In genomic region chr5:135172718-135173117, GRCh38 we compare ENCODE assay signal across 24 cellular contexts.
DNase-seq lines count a peak whose midpoint lies in the region; ATAC-seq, FAIRE-seq and TF ChIP-seq lines count a peak whose summit lies in the region.
"Had no signal": no experiment of that assay in that cellular context is flagged by ENCODE, and none has a peak within 500 bp of the region (broad histone marks: within the 10 kb centered on the region; RNA-seq: fewer than 3 reads in every experiment).

No MANE protein-coding gene starts in this region.

- H3K27ac ChIP-seq in A549 (no peak overlapping the region), WERI-Rb-1 (peak overlapping the region; percentile 89), esophagus squamous epithelium (peak overlapping the region in 3 of 4 donors; percentile 73 to 78 (median 74))
- H3K27ac ChIP-seq: 22Rv1, BLaER1 had no signal

- peak; percentile 16; the same call in 1 of the 2 replicates for TF ChIP-seq POLR2A in A549 (IDR thresholded peaks at IDR 0.05; ENCODE audit: low read length)
- TF ChIP-seq POLR2A in esophagus squamous epithelium (IDR thresholded peaks at IDR 0.05): no peak

- intact Hi-C loops in esophagus squamous epithelium (cut with DNase I): no loop called here

- H3K27me3 ChIP-seq in WERI-Rb-1 (ENCODE audit: insufficient read depth, low read depth, severe bottlenecking): no peaks in the 10 kb centered on the region
- H3K27me3 ChIP-seq in esophagus squamous epithelium: no peaks in the 10 kb centered on the region
- H3K27me3 ChIP-seq: BLaER1 had no signal

- 25% methylated on average over 2 of the region's 2 CpGs for WGBS in A549 (ENCODE audit: missing lambda C conversion rate)
- WGBS in esophagus squamous epithelium, 2 donors: 52 to 80% methylated on average over 1 to 2 of the region's 2 CpGs

- no peak overlapping the region for H3K4me2 ChIP-seq in A549
- H3K4me2 ChIP-seq: BLaER1 had no signal

- POLR2A ChIA-PET in A549 (lab: Yijun Ruan, JAX): no interaction called here

- DNase-seq in activated CD8-positive, alpha-beta memory T cell treated with anti-CD3 and anti-CD28 coated beads for 24 hours: peak; percentile 41
- no peak for DNase-seq in activated CD8-positive, alpha-beta memory T cell treated with anti-CD3 and anti-CD28 coated beads, Interleukin-2, amount 50 U/mL, for 4 hours
- no peak for DNase-seq in A549 (ENCODE audit: low read depth in 1 of 2, low spot score in 1 of 2)
- DNase-seq in WERI-Rb-1: no peak
- DNase-seq in esophagus squamous epithelium (lab: John Stamatoyannopoulos, UW): no peak
- no peak for DNase-seq in NCI-H1417 treated with DMSO at 0.1 percent for 48 hours (lab: John Stamatoyannopoulos, UW)
- DNase-seq in activated gamma-delta T cell (lab: John Stamatoyannopoulos, UW): no peak
- DNase-seq: ACHN; BE2C; C1 segment of cervical spinal cord; Calu3; CD4-positive, alpha-beta memory T cell; CD4-positive, CD25-positive, alpha-beta regulatory T cell; CD8-positive, alpha-beta memory T cell; COR-L47; DMS79 treated with DMSO at 0.1 percent for 48 hours; GF-D8 had no signal

- CTCF ChIA-PET in A549 (lab: Yijun Ruan, JAX): no interaction called here

- TF ChIP-seq CTCF in A549 (IDR thresholded peaks at IDR 0.05) (no peak), WERI-Rb-1 (IDR thresholded peaks at IDR 0.05; ENCODE audit: low read depth, low read length) (no peak), esophagus squamous epithelium (IDR thresholded peaks at IDR 0.05) (no peak)

- H3K4me3 ChIP-seq in A549 (no peak overlapping the region), WERI-Rb-1 (ENCODE audit: low read depth, low read length) (no peak overlapping the region), esophagus squamous epithelium (no peak overlapping the region)
- H3K4me3 ChIP-seq: BLaER1 had no signal

- H3K9me3 ChIP-seq in A549: no peaks in the 10 kb centered on the region
- no peaks in the 10 kb centered on the region for H3K9me3 ChIP-seq in WERI-Rb-1 (ENCODE audit: severe bottlenecking)
- no peaks in the 10 kb centered on the region for H3K9me3 ChIP-seq in esophagus squamous epithelium
- H3K9me3 ChIP-seq: BE2C, BLaER1 had no signal

- H3K36me3 ChIP-seq in WERI-Rb-1 (no peaks in the 10 kb centered on the region), esophagus squamous epithelium (no peaks in the 10 kb centered on the region)
- H3K36me3 ChIP-seq: BE2C, BLaER1 had no signal

- no peak for FAIRE-seq in A549 (lab: Jason Lieb, UNC)
- FAIRE-seq: D721Med, G401.6, GM12891, GM19239 had no signal

- ATAC-seq in A549 (no peak), GM19463 (IDR thresholded peaks at IDR 0.05; ENCODE audit: unreplicated experiment) (no peak)

- no peak for TF ChIP-seq RAD21 in A549 (conservative IDR thresholded peaks at IDR 0.05 in 1 of 2, IDR thresholded peaks at IDR 0.05 in 1 of 2)

- no peaks in the 10 kb centered on the region for H3K4me1 ChIP-seq in A549
- peaks cover 0 to 29% (median 18%) of the 10 kb centered on the region in 3 donors for H3K4me1 ChIP-seq in esophagus squamous epithelium
- H3K4me1 ChIP-seq: BE2C had no signal

- TF ChIP-seq EP300 in A549 (IDR thresholded peaks at IDR 0.05): no peak

TF ChIP-seq in A549, 52 proteins besides CTCF, POLR2A, EP300 and RAD21:
- TF ChIP-seq SMC3 (IDR thresholded peaks at IDR 0.05) (no peak), CHD2 (IDR thresholded peaks at IDR 0.05; ENCODE audit: low read length, partially characterized antibody) (no peak), HES2 (IDR thresholded peaks at IDR 0.05) (no peak), RFX5 (IDR thresholded peaks at IDR 0.05) (no peak), CHD4 (IDR thresholded peaks at IDR 0.05; ENCODE audit: borderline replicate concordance) (no peak)

Comparison
In these comparisons a context has a peak if more than half of its experiments do, and no peak if none do; other contexts are left out.
1. H3K27ac ChIP-seq: peak in WERI-Rb-1 (single experiment) and esophagus squamous epithelium (3 of 4); none in A549 (0 of 2).